1 cellular context compared by ENCODE assay signal in the genomic region with DNA sequence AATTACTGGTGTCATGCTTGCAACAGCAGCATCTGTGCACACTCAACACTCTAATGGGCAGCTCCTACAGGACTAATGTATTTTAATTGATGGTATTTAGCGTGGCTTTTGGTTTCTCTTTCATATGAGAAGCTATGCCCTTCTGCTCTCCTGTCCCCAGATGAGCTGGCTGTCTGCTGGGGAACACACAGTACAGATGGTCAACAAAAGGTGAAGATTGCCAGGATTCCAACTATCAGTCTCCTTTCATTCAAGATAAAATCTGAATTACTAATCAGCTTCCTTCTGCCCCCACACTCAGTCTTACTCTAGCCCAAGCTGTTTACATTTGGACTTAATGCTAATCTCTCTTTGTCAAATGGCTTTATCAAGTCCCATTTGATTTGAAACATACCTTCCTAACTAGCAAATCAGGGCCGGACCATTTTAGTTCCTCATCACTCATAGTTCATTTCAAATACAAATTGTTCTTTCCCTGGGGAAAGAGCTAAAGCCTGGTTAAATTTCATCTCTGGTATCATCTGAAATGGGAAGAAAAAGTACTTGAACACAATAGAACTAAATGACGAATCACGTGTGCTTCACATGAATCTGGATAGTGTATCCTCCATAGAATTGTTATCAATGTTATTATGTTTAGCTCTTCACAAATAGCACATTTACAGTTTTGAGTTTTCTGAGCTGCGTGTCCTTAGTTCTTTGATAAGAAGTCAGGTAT.
TF ChIP-seq lines count a peak whose summit lies in the region.

No MANE protein-coding gene starts in this region.

TF ChIP-seq in WTC11, 78 proteins besides CTCF, POLR2A, EP300 and RAD21 (continued from another document):
- TF ChIP-seq NR1H2 (CRISPR knock-in tag; IDR thresholded peaks at IDR 0.05) (no peak), EMX1 (CRISPR knock-in tag; IDR thresholded peaks at IDR 0.05) (no peak), ZNF263 (CRISPR knock-in tag; IDR thresholded peaks at IDR 0.05; ENCODE audit: low read depth) (no peak), ZNF219 (CRISPR knock-in tag; IDR thresholded peaks at IDR 0.05; ENCODE audit: borderline replicate concordance) (no peak), SMAD4 (CRISPR knock-in tag; IDR thresholded peaks at IDR 0.05) (no peak), FOXK1 (CRISPR knock-in tag; IDR thresholded peaks at IDR 0.05) (no peak), FOXJ3 (CRISPR knock-in tag; IDR thresholded peaks at IDR 0.05; ENCODE audit: borderline replicate concordance) (no peak), HMGA2 (CRISPR knock-in tag; IDR thresholded peaks at IDR 0.05) (no peak), FOXP1 (CRISPR knock-in tag; IDR thresholded peaks at IDR 0.05; ENCODE audit: borderline replicate concordance) (no peak), MXD4 (CRISPR knock-in tag; IDR thresholded peaks at IDR 0.05; ENCODE audit: borderline replicate concordance) (no peak), NR3C1 (CRISPR knock-in tag; conservative IDR thresholded peaks at IDR 0.05; ENCODE audit: low read depth) (no peak), TCF7 (CRISPR knock-in tag; IDR thresholded peaks at IDR 0.05; ENCODE audit: low read depth) (no peak), CBFB (CRISPR knock-in tag; IDR thresholded peaks at IDR 0.05; ENCODE audit: low read depth) (no peak)
- TF ChIP-seq, protein P1, sequence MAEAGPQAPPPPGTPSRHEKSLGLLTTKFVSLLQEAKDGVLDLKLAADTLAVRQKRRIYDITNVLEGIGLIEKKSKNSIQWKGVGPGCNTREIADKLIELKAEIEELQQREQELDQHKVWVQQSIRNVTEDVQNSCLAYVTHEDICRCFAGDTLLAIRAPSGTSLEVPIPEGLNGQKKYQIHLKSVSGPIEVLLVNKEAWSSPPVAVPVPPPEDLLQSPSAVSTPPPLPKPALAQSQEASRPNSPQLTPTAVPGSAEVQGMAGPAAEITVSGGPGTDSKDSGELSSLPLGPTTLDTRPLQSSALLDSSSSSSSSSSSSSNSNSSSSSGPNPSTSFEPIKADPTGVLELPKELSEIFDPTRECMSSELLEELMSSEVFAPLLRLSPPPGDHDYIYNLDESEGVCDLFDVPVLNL (CRISPR knock-in tag; IDR thresholded peaks at IDR 0.05; ENCODE audit: borderline replicate concordance, low read depth) = no peak
- TF ChIP-seq, protein P2, sequence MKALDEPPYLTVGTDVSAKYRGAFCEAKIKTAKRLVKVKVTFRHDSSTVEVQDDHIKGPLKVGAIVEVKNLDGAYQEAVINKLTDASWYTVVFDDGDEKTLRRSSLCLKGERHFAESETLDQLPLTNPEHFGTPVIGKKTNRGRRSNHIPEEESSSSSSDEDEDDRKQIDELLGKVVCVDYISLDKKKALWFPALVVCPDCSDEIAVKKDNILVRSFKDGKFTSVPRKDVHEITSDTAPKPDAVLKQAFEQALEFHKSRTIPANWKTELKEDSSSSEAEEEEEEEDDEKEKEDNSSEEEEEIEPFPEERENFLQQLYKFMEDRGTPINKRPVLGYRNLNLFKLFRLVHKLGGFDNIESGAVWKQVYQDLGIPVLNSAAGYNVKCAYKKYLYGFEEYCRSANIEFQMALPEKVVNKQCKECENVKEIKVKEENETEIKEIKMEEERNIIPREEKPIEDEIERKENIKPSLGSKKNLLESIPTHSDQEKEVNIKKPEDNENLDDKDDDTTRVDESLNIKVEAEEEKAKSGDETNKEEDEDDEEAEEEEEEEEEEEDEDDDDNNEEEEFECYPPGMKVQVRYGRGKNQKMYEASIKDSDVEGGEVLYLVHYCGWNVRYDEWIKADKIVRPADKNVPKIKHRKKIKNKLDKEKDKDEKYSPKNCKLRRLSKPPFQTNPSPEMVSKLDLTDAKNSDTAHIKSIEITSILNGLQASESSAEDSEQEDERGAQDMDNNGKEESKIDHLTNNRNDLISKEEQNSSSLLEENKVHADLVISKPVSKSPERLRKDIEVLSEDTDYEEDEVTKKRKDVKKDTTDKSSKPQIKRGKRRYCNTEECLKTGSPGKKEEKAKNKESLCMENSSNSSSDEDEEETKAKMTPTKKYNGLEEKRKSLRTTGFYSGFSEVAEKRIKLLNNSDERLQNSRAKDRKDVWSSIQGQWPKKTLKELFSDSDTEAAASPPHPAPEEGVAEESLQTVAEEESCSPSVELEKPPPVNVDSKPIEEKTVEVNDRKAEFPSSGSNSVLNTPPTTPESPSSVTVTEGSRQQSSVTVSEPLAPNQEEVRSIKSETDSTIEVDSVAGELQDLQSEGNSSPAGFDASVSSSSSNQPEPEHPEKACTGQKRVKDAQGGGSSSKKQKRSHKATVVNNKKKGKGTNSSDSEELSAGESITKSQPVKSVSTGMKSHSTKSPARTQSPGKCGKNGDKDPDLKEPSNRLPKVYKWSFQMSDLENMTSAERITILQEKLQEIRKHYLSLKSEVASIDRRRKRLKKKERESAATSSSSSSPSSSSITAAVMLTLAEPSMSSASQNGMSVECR (CRISPR knock-in tag; IDR thresholded peaks at IDR 0.05; ENCODE audit: borderline replicate concordance) = no peak
TF ChIP-seq in WTC11: peak in this region for 0.
